Comparison of ENCODE assay signal across 8 cellular contexts in the genomic region with DNA sequence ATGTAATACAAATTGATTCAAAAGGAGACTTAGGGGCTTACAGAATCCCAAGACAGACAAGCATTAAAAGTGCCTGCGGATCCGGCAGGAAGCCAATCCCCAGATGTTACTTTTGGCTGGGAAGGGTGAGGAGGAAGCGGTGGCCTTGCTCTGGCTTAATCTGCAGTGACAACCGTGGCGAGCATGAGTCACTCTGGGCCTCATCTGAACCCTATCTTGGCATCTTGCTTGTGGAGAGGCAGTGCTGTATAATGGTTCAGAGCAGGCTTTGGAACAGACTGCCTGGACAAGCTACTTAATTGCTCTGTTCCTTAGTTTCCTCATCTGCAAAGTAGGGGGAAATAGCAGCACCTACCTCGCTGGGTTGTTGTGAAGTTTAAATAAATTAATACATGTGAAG.
DNase-seq lines count a peak whose midpoint lies in the region; ATAC-seq and TF ChIP-seq lines count a peak whose summit lies in the region.

No MANE protein-coding gene starts in this region.

- no peaks in the 10 kb centered on the region for H3K27me3 ChIP-seq in thoracic aorta (replicated peaks; ENCODE audit: insufficient read depth)

- TF ChIP-seq CTCF in Calu3 (IDR thresholded peaks at IDR 0.05; ENCODE audit: unreplicated experiment): no peak
- no peak for TF ChIP-seq CTCF in thoracic aorta (IDR thresholded peaks at IDR 0.05)

- peak; percentile 55 for ATAC-seq in activated naive CD8-positive, alpha-beta T cell treated with anti-CD3 and anti-CD28 coated beads, Interleukin-2, amount 10 ng/mL, durations not matched to agents 7 days and 5 days (ENCODE audit: low read depth)
- peak; percentile 46 for ATAC-seq in left lobe of liver
- ATAC-seq in thoracic aorta (ENCODE audit: insufficient number of reproducible peaks, low FRiP score, low read depth): peak; percentile 31
- no peak for ATAC-seq in stimulated activated memory B cell treated with anti-CD40 and anti-IgM and Interleukin-4, amounts not matched to agents 10 μg/mL and 1 μg/mL and 100 μg/mL, for 72 hours
- ATAC-seq in HG03108 (IDR thresholded peaks at IDR 0.05; ENCODE audit: unreplicated experiment): no peak
- ATAC-seq in GM19463 (IDR thresholded peaks at IDR 0.05; ENCODE audit: unreplicated experiment): no peak

- CTCF ChIA-PET in Calu3 (lab: Charles Lee): interaction anchor here (0.5 to 1.1 kb wide), 3 partner anchors 14 to 49 kb away, joined by 3 to 5 read pairs (median 4); no protein-coding TSS in a partner anchor

- H3K4me1 ChIP-seq in thoracic aorta (ENCODE audit: control insufficient read depth in 1 of 2, low read depth in 2 of 2): peaks cover 27 to 47% of the 10 kb centered on the region in 2 donors

- intact Hi-C loops in Calu3 (cut with micrococcal nuclease; ENCODE audit: unreplicated experiment): loop anchor here (2.0 kb wide), 1 partner anchor 13 kb away; no protein-coding TSS in a partner anchor

- no peaks in the 10 kb centered on the region for H3K36me3 Mint-ChIP-seq in Calu3 (ENCODE audit: insufficient read depth, unreplicated experiment)
- peaks cover 32% of the 10 kb centered on the region for H3K36me3 Mint-ChIP-seq in activated naive CD8-positive, alpha-beta T cell treated with anti-CD3 and anti-CD28 coated beads, Interleukin-2, amount 10 ng/mL, durations not matched to agents 7 days and 5 days
- no peaks in the 10 kb centered on the region for H3K36me3 Mint-ChIP-seq in stimulated activated memory B cell treated with anti-CD40 and anti-IgM and Interleukin-4, amounts not matched to agents 10 μg/mL and 1 μg/mL and 100 μg/mL, for 72 hours

- H3K27ac ChIP-seq in thoracic aorta: peak overlapping the region; percentile 59 to 61

- no TSS peak for BruUV-seq in Calu3 (replicated peaks; lab: Mats Ljungman, UMichigan)

- peak overlapping the region; percentile 15 for H3K27ac Mint-ChIP-seq in Calu3 (ENCODE audit: unreplicated experiment)
- peak overlapping the region; percentile 62 for H3K27ac Mint-ChIP-seq in activated naive CD8-positive, alpha-beta T cell treated with anti-CD3 and anti-CD28 coated beads, Interleukin-2, amount 10 ng/mL, durations not matched to agents 7 days and 5 days
- no peak overlapping the region for H3K27ac Mint-ChIP-seq in stimulated activated memory B cell treated with anti-CD40 and anti-IgM and Interleukin-4, amounts not matched to agents 10 μg/mL and 1 μg/mL and 100 μg/mL, for 72 hours

- no peaks in the 10 kb centered on the region for H3K9me3 ChIP-seq in thoracic aorta

- POLR2A ChIA-PET in activated naive CD8-positive, alpha-beta T cell treated with anti-CD3 and anti-CD28 coated beads, Interleukin-2, amount 10 ng/mL, durations not matched to agents 7 days and 5 days (lab: Charles Lee): interaction anchor here (1.3 to 6.4 kb wide), 6 partner anchors 27 to 127 kb away, joined by 3 to 104 read pairs (median 10); no protein-coding TSS in a partner anchor

- no peak overlapping the region for H3K4me3 ChIP-seq in thoracic aorta

- H3K4me3 Mint-ChIP-seq in Calu3 (ENCODE audit: low read depth, unreplicated experiment): no peak overlapping the region
- no peak overlapping the region for H3K4me3 Mint-ChIP-seq in activated naive CD8-positive, alpha-beta T cell treated with anti-CD3 and anti-CD28 coated beads, Interleukin-2, amount 10 ng/mL, durations not matched to agents 7 days and 5 days
- H3K4me3 Mint-ChIP-seq in stimulated activated memory B cell treated with anti-CD40 and anti-IgM and Interleukin-4, amounts not matched to agents 10 μg/mL and 1 μg/mL and 100 μg/mL, for 72 hours: no peak overlapping the region

- H3K4me1 Mint-ChIP-seq in Calu3 (ENCODE audit: low read depth, unreplicated experiment): peaks cover 69% of the 10 kb centered on the region
- H3K4me1 Mint-ChIP-seq in activated naive CD8-positive, alpha-beta T cell treated with anti-CD3 and anti-CD28 coated beads, Interleukin-2, amount 10 ng/mL, durations not matched to agents 7 days and 5 days: peaks cover 67% of the 10 kb centered on the region
- H3K4me1 Mint-ChIP-seq in stimulated activated memory B cell treated with anti-CD40 and anti-IgM and Interleukin-4, amounts not matched to agents 10 μg/mL and 1 μg/mL and 100 μg/mL, for 72 hours: peaks cover 20% of the 10 kb centered on the region

- no peaks in the 10 kb centered on the region for H3K27me3 Mint-ChIP-seq in Calu3 (ENCODE audit: unreplicated experiment)
- no peaks in the 10 kb centered on the region for H3K27me3 Mint-ChIP-seq in activated naive CD8-positive, alpha-beta T cell treated with anti-CD3 and anti-CD28 coated beads, Interleukin-2, amount 10 ng/mL, durations not matched to agents 7 days and 5 days
- no peaks in the 10 kb centered on the region for H3K27me3 Mint-ChIP-seq in stimulated activated memory B cell treated with anti-CD40 and anti-IgM and Interleukin-4, amounts not matched to agents 10 μg/mL and 1 μg/mL and 100 μg/mL, for 72 hours

- H3K9me3 Mint-ChIP-seq in Calu3 (ENCODE audit: low read depth, unreplicated experiment): peaks cover 8% of the 10 kb centered on the region
- H3K9me3 Mint-ChIP-seq in activated naive CD8-positive, alpha-beta T cell treated with anti-CD3 and anti-CD28 coated beads, Interleukin-2, amount 10 ng/mL, durations not matched to agents 7 days and 5 days: peaks cover 19% of the 10 kb centered on the region
- peaks cover 4% of the 10 kb centered on the region for H3K9me3 Mint-ChIP-seq in stimulated activated memory B cell treated with anti-CD40 and anti-IgM and Interleukin-4, amounts not matched to agents 10 μg/mL and 1 μg/mL and 100 μg/mL, for 72 hours

- no peaks in the 10 kb centered on the region for H3K36me3 ChIP-seq in thoracic aorta

- DNase-seq in Calu3 (peak; percentile 62), NOMO-1 treated with DMSO at 0.1 percent for 48 hours (lab: John Stamatoyannopoulos, UW; ENCODE audit: unreplicated experiment) (peak; percentile 47), left lobe of liver (ENCODE audit: low spot score) (peak; percentile 49), thoracic aorta (ENCODE audit: low spot score) (peak; percentile 46)
- no peak for DNase-seq in activated naive CD8-positive, alpha-beta T cell treated with anti-CD3 and anti-CD28 coated beads, Interleukin-2, amount 10 ng/mL, durations not matched to agents 7 days and 5 days

Comparison
In these comparisons a context has a peak if more than half of its experiments do, and no peak if none do; other contexts are left out.
1. ATAC-seq: peak in activated naive CD8-positive, alpha-beta T cell treated with anti-CD3 and anti-CD28 coated beads, Interleukin-2, amount 10 ng/mL, durations not matched to agents 7 days and 5 days (single experiment), left lobe of liver (single experiment) and thoracic aorta (single experiment); none in stimulated activated memory B cell treated with anti-CD40 and anti-IgM and Interleukin-4, amounts not matched to agents 10 μg/mL and 1 μg/mL and 100 μg/mL, for 72 hours (single experiment), HG03108 (single experiment) and GM19463 (single experiment).